Comparison of ENCODE assay signal across 20 cellular contexts in the genomic region with DNA sequence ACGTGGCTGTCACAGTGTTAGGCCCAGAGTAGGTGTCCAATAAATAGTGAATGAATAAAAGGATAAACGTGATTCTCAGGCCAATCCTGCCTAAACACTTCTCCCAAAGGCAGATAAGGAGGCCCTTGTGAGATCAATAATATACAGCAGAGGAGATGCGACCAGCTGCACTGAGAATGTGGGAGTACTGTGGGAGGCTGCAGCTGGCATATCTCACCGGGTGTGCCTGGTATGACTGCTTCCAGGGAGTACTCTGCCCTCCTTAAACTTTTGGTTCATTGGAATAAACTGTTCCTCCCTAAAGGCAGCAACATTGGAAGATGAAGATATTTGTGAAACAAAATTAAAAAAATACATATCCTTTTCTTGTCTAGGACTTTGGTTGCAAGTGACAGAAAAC. TPM values are rescaled to one million over a fixed set of nuclear protein-coding genes. Genes with fewer than 3 reads are reported as not detected.
DNase-seq lines count a peak whose midpoint lies in the region; ATAC-seq, FAIRE-seq and TF ChIP-seq lines count a peak whose summit lies in the region.
"Had no signal": no experiment of that assay in that cellular context is flagged by ENCODE, and none has a peak within 500 bp of the region (broad histone marks: within the 10 kb centered on the region; RNA-seq: fewer than 3 reads in every experiment).

No MANE protein-coding gene starts in this region.

- H3K9me3 Mint-ChIP-seq in immature natural killer cell = peaks cover 0 to 7% (median 0%) of the 10 kb centered on the region in 6 donors

- peaks cover 25% of the 10 kb centered on the region for H3K4me1 ChIP-seq in HUES48 (ENCODE audit: control insufficient read depth, insufficient read depth, low read length)
- peaks cover 30% of the 10 kb centered on the region for H3K4me1 ChIP-seq in SJCRH30
- H3K4me1 ChIP-seq in keratinocyte (ENCODE audit: control insufficient read depth, extremely low read depth, insufficient read depth, low read length) = peaks cover 57% of the 10 kb centered on the region
- peaks cover 35% of the 10 kb centered on the region for H3K4me1 ChIP-seq in suprapubic skin

- ATAC-seq in GM21717 (IDR thresholded peaks at IDR 0.05; ENCODE audit: unreplicated experiment) = no peak
- ATAC-seq: GM12878 had no signal

- H3K36me3 ChIP-seq in HUES48 (ENCODE audit: control insufficient read depth, insufficient read depth, low read length) (no peaks in the 10 kb centered on the region), SJCRH30 (no peaks in the 10 kb centered on the region), keratinocyte (ENCODE audit: control insufficient read depth in 2 of 2, extremely low read depth in 1 of 2, insufficient read depth in 2 of 2, low read length in 2 of 2) (no peaks in the 10 kb centered on the region), suprapubic skin (no peaks in the 10 kb centered on the region)

- H3K27me3 ChIP-seq in HUES48 (ENCODE audit: control insufficient read depth, insufficient read depth, low read length) = no peaks in the 10 kb centered on the region
- H3K27me3 ChIP-seq in SJCRH30 = no peaks in the 10 kb centered on the region
- no peaks in the 10 kb centered on the region for H3K27me3 ChIP-seq in keratinocyte (ENCODE audit: control insufficient read depth, extremely low read depth, insufficient read depth, low read length)
- no peaks in the 10 kb centered on the region for H3K27me3 ChIP-seq in suprapubic skin

- peaks cover 2 to 7% (median 5%) of the 10 kb centered on the region in 3 donors for H3K27me3 Mint-ChIP-seq in immature natural killer cell (ENCODE audit: low read depth in 3 of 3)

- peak overlapping the region; percentile 46 for H3K27ac ChIP-seq in HUES48 (ENCODE audit: low read depth, low read length)
- peak overlapping the region; percentile 73 for H3K27ac ChIP-seq in SJCRH30
- peak overlapping the region; percentile 75 for H3K27ac ChIP-seq in keratinocyte (ENCODE audit: control insufficient read depth, insufficient read depth, low read length)
- peak overlapping the region; percentile 78 for H3K27ac ChIP-seq in suprapubic skin

- no peak overlapping the region for H3K9ac ChIP-seq in HUES48 (ENCODE audit: low read depth, low read length)
- H3K9ac ChIP-seq in keratinocyte (ENCODE audit: control insufficient read depth, extremely low read depth, insufficient read depth, low read length) = peak overlapping the region; percentile 24

- H4K20me1 ChIP-seq in keratinocyte (ENCODE audit: control insufficient read depth, extremely low read depth, insufficient read depth, low read length) = no peaks in the 10 kb centered on the region

- H2AFZ ChIP-seq in keratinocyte (ENCODE audit: control insufficient read depth, low read length) = peak overlapping the region; percentile 68

- TF ChIP-seq POLR2A in suprapubic skin (IDR thresholded peaks at IDR 0.05) = no peak

- dilution Hi-C loops in keratinocyte (cut with MboI; ENCODE audit: extremely low pct_ligation_motif_present, low sequenced_read_pairs) = no loop called here

- no peak overlapping the region for H3K4me3 Mint-ChIP-seq in immature natural killer cell
- H3K4me3 Mint-ChIP-seq: CD8-positive, alpha-beta memory T cell had no signal

- no peak overlapping the region for H3K27ac Mint-ChIP-seq in immature natural killer cell
- H3K27ac Mint-ChIP-seq: CD8-positive, alpha-beta memory T cell had no signal

- H3K9me1 ChIP-seq in keratinocyte (ENCODE audit: control insufficient read depth, extremely low read depth, insufficient read depth, low read length) = no peaks in the 10 kb centered on the region

- DNase-seq in SJCRH30 (peak; percentile 23 to 38), keratinocyte (ENCODE audit: low read depth, low spot score) (no peak), suprapubic skin (ENCODE audit: low spot score in 2 of 2) (no peak), immature natural killer cell (no peak), SIG-M5 (lab: John Stamatoyannopoulos, UW) (no peak)
- DNase-seq: C1 segment of cervical spinal cord; CD8-positive, alpha-beta memory T cell; DMS53; EL; NCI-H1105 treated with DMSO at 0.1 percent for 48 hours; NCI-H1694; NCI-H2081 treated with DMSO at 0.1 percent for 48 hours; NCI-H2227 treated with DMSO at 0.1 percent for 48 hours; NCI-H524; NCI-H82 had no signal

- H3K36me3 Mint-ChIP-seq in immature natural killer cell = no peaks in the 10 kb centered on the region
- H3K36me3 Mint-ChIP-seq: CD8-positive, alpha-beta memory T cell had no signal

- no peak overlapping the region for H3K4me3 ChIP-seq in HUES48 (ENCODE audit: low read depth, low read length)
- H3K4me3 ChIP-seq in SJCRH30 = no peak overlapping the region
- H3K4me3 ChIP-seq in keratinocyte (ENCODE audit: control insufficient read depth in 2 of 3, extremely low read depth in 1 of 3, insufficient read depth in 2 of 3, low read depth in 1 of 3, low read length in 3 of 3) = peak overlapping the region in 1 of 3 experiments; percentile 2
- H3K4me3 ChIP-seq in suprapubic skin = no peak overlapping the region
- H3K4me3 ChIP-seq: GM12878 had no signal

- H3K4me2 ChIP-seq in keratinocyte (ENCODE audit: control insufficient read depth, extremely low read depth, insufficient read depth, low read depth, low read length) = peak overlapping the region; percentile 66

- H3K9me3 ChIP-seq in HUES48 (ENCODE audit: control insufficient read depth, insufficient read depth, low read length) = no peaks in the 10 kb centered on the region
- no peaks in the 10 kb centered on the region for H3K9me3 ChIP-seq in SJCRH30 (replicated peaks)
- H3K9me3 ChIP-seq in keratinocyte (ENCODE audit: control insufficient read depth, low read depth, low read length) = no peaks in the 10 kb centered on the region
- no peaks in the 10 kb centered on the region for H3K9me3 ChIP-seq in suprapubic skin

- TF ChIP-seq CTCF in keratinocyte (optimal IDR thresholded peaks at IDR 0.05 in 1 of 3, IDR thresholded peaks at IDR 0.05 in 1 of 3, conservative IDR thresholded peaks at IDR 0.05 in 1 of 3; ENCODE audit: extremely low read depth in 1 of 3, insufficient read depth in 2 of 3, low read length in 3 of 3) (no peak), suprapubic skin (IDR thresholded peaks at IDR 0.05) (no peak)

- H3K79me2 ChIP-seq in keratinocyte (ENCODE audit: control insufficient read depth, insufficient read depth, low read length) = no peaks in the 10 kb centered on the region

- no peak for TF ChIP-seq EP300 in suprapubic skin (IDR thresholded peaks at IDR 0.05)

- FAIRE-seq in keratinocyte (lab: Jason Lieb, UNC) = no peak
- FAIRE-seq: GM12878, GM19239, HTR-8/SVneo had no signal

- H3K4me1 Mint-ChIP-seq in immature natural killer cell = no peaks in the 10 kb centered on the region
- H3K4me1 Mint-ChIP-seq: CD8-positive, alpha-beta memory T cell had no signal

- 35% methylated on average over 4 of the region's 4 CpGs for WGBS in suprapubic skin

RNA-seq across cellular contexts. Expression of a gene that starts 57.1 kb away (rescaled TPM):
- 6.3 and 8.1 TPM in 2 replicates for total RNA-seq in SJCRH30 (2014; rRNA removed; shearing (Covaris generic))
- polyA plus RNA-seq in keratinocyte (15.9 to 20.6 TPM (median 19.9 TPM) in 3 replicates), immature natural killer cell (not detected)
- 8.3 TPM for polyA plus RNA-seq in keratinocyte (2011; ENCODE audit: low read depth)
- polyA plus RNA-seq in keratinocyte (2011; cell fraction: cytosol; rRNA removed) = 15.4 and 21.3 TPM in 2 replicates
- polyA plus RNA-seq in keratinocyte (2011; cell fraction: nucleus; rRNA removed) = 34.5 and 35.5 TPM in 2 replicates
- 13.4 and 15.9 TPM in 2 replicates for polyA plus RNA-seq in keratinocyte (2012; ENCODE audit: low replicate concordance)
- 24.3 to 36.2 TPM (median 33.0 TPM) in 3 replicates for polyA minus RNA-seq in keratinocyte
- polyA minus RNA-seq in keratinocyte (2011; cell fraction: cytosol; rRNA and poly(A)+ RNA removed) = 17.8 TPM
- 23.1 and 35.5 TPM in 2 replicates for polyA minus RNA-seq in keratinocyte (2011; cell fraction: nucleus; rRNA and poly(A)+ RNA removed)
- 10 to 100 TPM; 31.6 to 64.0 (median 38.7) TPM for total RNA-seq in suprapubic skin
- polyA plus RNA-seq: CD8-positive, alpha-beta memory T cell had no signal

Comparison
In these comparisons a context has a peak if more than half of its experiments do, and no peak if none do; other contexts are left out.
1. DNase-seq: peak in SJCRH30 (2 of 2); none in keratinocyte (single experiment), suprapubic skin (0 of 2), immature natural killer cell (0 of 3) and SIG-M5 (single experiment).
2. Peak in every context shown above with its lines, with median percentiles within 50 percentile points of each other: H3K27ac ChIP-seq.